In the genomic region with DNA sequence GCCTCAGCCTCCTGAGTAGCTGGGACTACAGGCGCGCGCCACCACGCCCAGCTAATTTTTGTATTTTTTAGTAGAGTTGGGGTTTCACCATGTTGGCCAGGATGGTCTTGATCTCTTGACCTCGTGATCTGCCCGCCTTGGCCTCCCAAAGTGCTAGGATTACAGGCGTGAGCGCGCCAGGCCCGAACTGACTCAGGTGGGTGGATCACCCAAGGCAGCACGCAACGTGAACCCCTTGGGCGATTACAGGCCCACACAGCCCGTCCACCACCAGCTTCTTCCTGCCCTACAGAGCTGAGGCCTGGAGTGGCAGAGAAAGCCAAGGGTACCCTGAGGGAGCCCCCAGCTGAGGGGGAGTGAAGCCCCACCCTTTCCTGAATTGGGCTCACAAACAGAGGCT, we compare ENCODE assay signal across 1 cellular context. TPM values are rescaled to one million over a fixed set of nuclear protein-coding genes. Genes with fewer than 3 reads are reported as not detected.
"Had no signal": no experiment of that assay in that cellular context is flagged by ENCODE, and none has a peak within 500 bp of the region (broad histone marks: within the 10 kb centered on the region; RNA-seq: fewer than 3 reads in every experiment).

No MANE protein-coding gene starts in this region.

RNA-seq across cellular contexts. Expression of a gene that starts 17.6 kb away (rescaled TPM):
- total RNA-seq: GM12878 had no signal

RNA-seq across cellular contexts. Expression of a gene that starts 17.7 kb away (rescaled TPM):
- total RNA-seq: GM12878 had no signal
- polyA plus RNA-seq: GM12878 had no signal
